ENCODE assay signal across 10 cellular contexts in the genomic region with DNA sequence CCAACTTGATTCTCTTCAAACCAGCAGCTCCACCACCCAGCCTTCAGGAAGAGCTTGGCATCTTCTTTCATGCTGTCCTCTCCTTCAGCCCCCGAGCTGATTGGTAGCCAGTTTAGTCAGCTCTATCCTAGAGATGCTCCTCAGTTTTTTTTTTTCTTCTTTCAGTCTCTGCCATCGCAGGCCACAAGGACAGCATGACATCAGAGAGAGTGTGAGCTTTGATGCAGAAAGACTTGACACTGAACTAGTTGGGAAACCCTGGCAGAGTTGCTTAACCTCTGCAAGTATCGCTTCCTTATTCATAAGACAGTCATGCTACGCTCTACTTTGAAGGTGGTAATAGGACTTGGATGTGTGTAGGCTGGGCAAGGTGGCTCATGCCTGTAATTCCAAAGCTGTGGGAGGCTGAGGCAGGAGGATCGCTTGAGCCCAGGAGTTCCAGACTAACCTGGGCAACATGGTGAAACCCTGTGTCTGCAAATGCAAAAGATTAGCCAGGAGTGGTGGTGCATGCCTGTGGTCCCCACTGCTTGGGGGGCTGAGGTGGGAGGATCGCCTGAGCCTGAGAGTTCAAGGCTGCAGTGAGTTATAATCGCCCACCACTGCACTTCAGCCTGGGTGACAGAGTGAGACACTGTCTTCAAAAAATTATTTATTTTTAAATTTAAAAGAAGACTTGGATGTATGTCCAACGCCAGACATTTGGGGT. TPM values are rescaled to one million over a fixed set of nuclear protein-coding genes. Genes with fewer than 3 reads are reported as not detected.
A peak's percentile ranks its signal among the peaks of the same experiment; 100 is the strongest.
DNase-seq lines count a peak whose midpoint lies in the region; ATAC-seq and TF ChIP-seq lines count a peak whose summit lies in the region.
"Had no signal": no experiment of that assay in that cellular context is flagged by ENCODE, and none has a peak within 500 bp of the region (broad histone marks: within the 10 kb centered on the region; RNA-seq: fewer than 3 reads in every experiment).

No MANE protein-coding gene starts in this region.

- H3K36me3 ChIP-seq in colonic mucosa (no peaks in the 10 kb centered on the region), tibial nerve (no peaks in the 10 kb centered on the region)

- TF ChIP-seq CTCF in colonic mucosa (IDR thresholded peaks at IDR 0.05) = no peak
- no peak for TF ChIP-seq CTCF in tibial nerve (IDR thresholded peaks at IDR 0.05)
- no peak for TF ChIP-seq CTCF in foreskin keratinocyte (conservative IDR thresholded peaks at IDR 0.05)

- peaks cover 46% of the 10 kb centered on the region for H3K27me3 Mint-ChIP-seq in activated T-cell treated with anti-CD3 and anti-CD28 coated beads, Interleukin-2, amount 50 U/mL, for 24 hours

- peak; percentile 12 for DNase-seq in activated T-cell treated with anti-CD3 and anti-CD28 coated beads, Interleukin-2, amount 50 U/mL, for 24 hours
- DNase-seq in activated T-cell treated with anti-CD3 and anti-CD28 coated beads, Interleukin-2, amount 50 U/mL, for 1 hour = no peak
- DNase-seq in colonic mucosa (peak; percentile 20), tibial nerve (ENCODE audit: low spot score in 2 of 2) (peak in 1 of 2 donors; percentile 54), occipital lobe (lab: John Stamatoyannopoulos, UW) (no peak), foreskin keratinocyte (no peak)
- DNase-seq in stimulated activated naive CD4-positive, alpha-beta T cell (lab: John Stamatoyannopoulos, UW) = no peak

- no peaks in the 10 kb centered on the region for H3K27me3 ChIP-seq in colonic mucosa
- no peaks in the 10 kb centered on the region for H3K27me3 ChIP-seq in tibial nerve
- peaks cover 2% of the 10 kb centered on the region for H3K27me3 ChIP-seq in foreskin keratinocyte

- H3K27ac Mint-ChIP-seq in activated T-cell treated with anti-CD3 and anti-CD28 coated beads, Interleukin-2, amount 50 U/mL, for 24 hours = no peak overlapping the region

- no peaks in the 10 kb centered on the region for H3K4me1 ChIP-seq in colonic mucosa
- no peaks in the 10 kb centered on the region for H3K4me1 ChIP-seq in tibial nerve
- no peaks in the 10 kb centered on the region for H3K4me1 ChIP-seq in foreskin keratinocyte

- no peak overlapping the region for H3K9ac ChIP-seq in colonic mucosa (ENCODE audit: low read depth in 2 of 2, low read length in 2 of 2)

- WGBS in tibial nerve, 2 donors = 80 to 81% methylated on average over 8 of the region's 8 CpGs

- ATAC-seq in HG03108 (IDR thresholded peaks at IDR 0.05; ENCODE audit: unreplicated experiment) (peak; percentile 83), foreskin keratinocyte (no peak)

- intact Hi-C loops in colonic mucosa (cut with DNase I) = no loop called here

- H3K9me3 ChIP-seq in colonic mucosa (no peaks in the 10 kb centered on the region), tibial nerve (peaks cover 0 to 5% (median 0%) of the 10 kb centered on the region in 4 donors)

- no peaks in the 10 kb centered on the region for H3K36me3 Mint-ChIP-seq in activated T-cell treated with anti-CD3 and anti-CD28 coated beads, Interleukin-2, amount 50 U/mL, for 24 hours (ENCODE audit: low read depth)

- H3K9me3 Mint-ChIP-seq in activated T-cell treated with anti-CD3 and anti-CD28 coated beads, Interleukin-2, amount 50 U/mL, for 24 hours = no peaks in the 10 kb centered on the region

- peaks cover 4% of the 10 kb centered on the region for H3K4me1 Mint-ChIP-seq in activated T-cell treated with anti-CD3 and anti-CD28 coated beads, Interleukin-2, amount 50 U/mL, for 24 hours (ENCODE audit: low read depth)

- TF ChIP-seq EP300 in tibial nerve (IDR thresholded peaks at IDR 0.05) = peak; percentile 61 to 79

- no peak for TF ChIP-seq POLR2A in tibial nerve (IDR thresholded peaks at IDR 0.05)

- H3K4me3 Mint-ChIP-seq in activated T-cell treated with anti-CD3 and anti-CD28 coated beads, Interleukin-2, amount 50 U/mL, for 24 hours = no peak overlapping the region

- H3K4me3 ChIP-seq in colonic mucosa = no peak overlapping the region
- no peak overlapping the region for H3K4me3 ChIP-seq in tibial nerve

- H3K27ac ChIP-seq in colonic mucosa (no peak overlapping the region), tibial nerve (peak overlapping the region in 1 of 4 donors; percentile 5), foreskin keratinocyte (no peak overlapping the region)

RNA-seq across cellular contexts. Expression of a gene that starts 2.6 kb away (rescaled TPM):
- total RNA-seq in colonic mucosa = under 1 TPM in 1 of 2 donors, not detected in 1; 0.69 TPM
- total RNA-seq in tibial nerve = under 1 TPM in 2 of 4 donors, not detected in 2; 0.21 to 0.44 TPM
- total RNA-seq in occipital lobe = not detected
- total RNA-seq in foreskin keratinocyte = not detected in 2 replicates
- polyA plus RNA-seq in foreskin keratinocyte = not detected in 2 replicates
- polyA plus RNA-seq: AG04450, keratinocyte had no signal

RNA-seq across cellular contexts. Expression of a gene that starts 17.3 kb away (rescaled TPM):
- total RNA-seq in colonic mucosa (1 to 10 TPM in 1 of 2 donors, under 1 TPM in 1; 0.35 to 1.1 TPM), tibial nerve (1 to 10 TPM in 2 of 4 donors, under 1 TPM in 1, not detected in 1; 0.59 to 1.8 (median 1.7) TPM), occipital lobe (0.31 TPM), foreskin keratinocyte (not detected in 2 replicates)
- not detected in 2 replicates for polyA plus RNA-seq in foreskin keratinocyte
- polyA plus RNA-seq: AG04450, keratinocyte had no signal

RNA-seq across cellular contexts. Expression of a gene that starts 38.7 kb away (rescaled TPM):
- under 1 TPM in 1 of 2 donors, not detected in 1; 0.45 TPM for total RNA-seq in colonic mucosa
- not detected for total RNA-seq in tibial nerve
- total RNA-seq in occipital lobe = not detected
- not detected in 2 replicates for total RNA-seq in foreskin keratinocyte
- polyA plus RNA-seq in foreskin keratinocyte = not detected in 2 replicates
- polyA plus RNA-seq: AG04450, keratinocyte had no signal

Comparison
In these comparisons a context has a peak if more than half of its experiments do, and no peak if none do; other contexts are left out.
1. DNase-seq: peak in activated T-cell treated with anti-CD3 and anti-CD28 coated beads, Interleukin-2, amount 50 U/mL, for 24 hours (single experiment) and colonic mucosa (single experiment); none in activated T-cell treated with anti-CD3 and anti-CD28 coated beads, Interleukin-2, amount 50 U/mL, for 1 hour (single experiment), occipital lobe (single experiment), stimulated activated naive CD4-positive, alpha-beta T cell (0 of 6) and foreskin keratinocyte (0 of 2).